ENCODE assay signal across 10 cellular contexts in genomic region chr19:40800997-40801377, GRCh38. TPM values are rescaled to one million over a fixed set of nuclear protein-coding genes. Genes with fewer than 3 reads are reported as not detected.
DNase-seq lines count a peak whose midpoint lies in the region; ATAC-seq and TF ChIP-seq lines count a peak whose summit lies in the region.
"Had no signal": no experiment of that assay in that cellular context is flagged by ENCODE, and none has a peak within 500 bp of the region (broad histone marks: within the 10 kb centered on the region; RNA-seq: fewer than 3 reads in every experiment).

No MANE protein-coding gene starts in this region.

- peak overlapping the region; percentile 97 for H3K4me3 Mint-ChIP-seq in activated T-helper 1 cell treated with anti-CD3 and anti-CD28 coated beads, Interleukin-12 subunit alpha, Interleukin-12 subunit beta, Interleukin-2, Interleukin-4 antibody, amounts not matched to agents 30 ng/mL and 10 ng/mL and 1 ng/mL, durations not matched to agents 14 hours and 24 hours and 36 hours
- H3K4me3 Mint-ChIP-seq in stimulated activated naive CD8-positive, alpha-beta T cell treated with anti-CD3 and anti-CD28 coated beads, Interleukin-15, amount 100 ng/mL, for 72 hours: peak overlapping the region; percentile 99 to 100

- H3K9me3 ChIP-seq in SK-N-SH: no peaks in the 10 kb centered on the region
- H3K9me3 ChIP-seq in iPS-15b (ENCODE audit: control insufficient read depth, insufficient read depth, low read length): no peaks in the 10 kb centered on the region

- intact Hi-C loops in activated T-helper 1 cell treated with anti-CD3 and anti-CD28 coated beads, Interleukin-12 subunit alpha, Interleukin-12 subunit beta, Interleukin-2, Interleukin-4 antibody, amounts not matched to agents 30 ng/mL and 10 ng/mL and 1 ng/mL, durations not matched to agents 14 hours and 24 hours and 36 hours (cut with micrococcal nuclease): loop anchor here (5.0 kb wide), 1 partner anchor 551 kb away; the partner anchor contains the start of gene TGFB1

- ATAC-seq in SK-N-SH treated with all-trans-retinoic acid at 6 μM for 48 hours: no peak
- ATAC-seq in stimulated activated naive CD8-positive, alpha-beta T cell treated with anti-CD3 and anti-CD28 coated beads, Interleukin-15, amount 100 ng/mL, for 72 hours: no peak
- no peak for ATAC-seq in HG02970 (IDR thresholded peaks at IDR 0.05; ENCODE audit: low FRiP score, unreplicated experiment)

- H3K9ac ChIP-seq in SK-N-SH (no peak overlapping the region; the same call in 1 of the 2 replicates), iPS-15b (ENCODE audit: low read depth, low read length) (no peak overlapping the region)

- peaks cover 64% of the 10 kb centered on the region for H4K20me1 ChIP-seq in SK-N-SH (ENCODE audit: insufficient read depth)

- TF ChIP-seq CTCF in SK-N-SH (IDR thresholded peaks at IDR 0.05): no peak

- peak overlapping the region; percentile 34 for H3K27ac Mint-ChIP-seq in activated T-helper 1 cell treated with anti-CD3 and anti-CD28 coated beads, Interleukin-12 subunit alpha, Interleukin-12 subunit beta, Interleukin-2, Interleukin-4 antibody, amounts not matched to agents 30 ng/mL and 10 ng/mL and 1 ng/mL, durations not matched to agents 14 hours and 24 hours and 36 hours
- H3K27ac Mint-ChIP-seq in stimulated activated naive CD8-positive, alpha-beta T cell treated with anti-CD3 and anti-CD28 coated beads, Interleukin-15, amount 100 ng/mL, for 72 hours: peak overlapping the region in 1 of 2 donors; percentile 65

- H3K27me3 Mint-ChIP-seq in activated T-helper 1 cell treated with anti-CD3 and anti-CD28 coated beads, Interleukin-12 subunit alpha, Interleukin-12 subunit beta, Interleukin-2, Interleukin-4 antibody, amounts not matched to agents 30 ng/mL and 10 ng/mL and 1 ng/mL, durations not matched to agents 14 hours and 24 hours and 36 hours (ENCODE audit: insufficient read depth): no peaks in the 10 kb centered on the region
- no peaks in the 10 kb centered on the region for H3K27me3 Mint-ChIP-seq in stimulated activated naive CD8-positive, alpha-beta T cell treated with anti-CD3 and anti-CD28 coated beads, Interleukin-15, amount 100 ng/mL, for 72 hours

- 89% methylated on average over 22 of the region's 27 CpGs for WGBS in SK-N-SH (ENCODE audit: low lambda C conversion rate)

- no peak overlapping the region for H2AFZ ChIP-seq in SK-N-SH (ENCODE audit: low read depth)

- H3K27me3 ChIP-seq in SK-N-SH (ENCODE audit: insufficient read depth) (no peaks in the 10 kb centered on the region), iPS-15b (ENCODE audit: control insufficient read depth, insufficient read depth, low read length) (no peaks in the 10 kb centered on the region)

- TF ChIP-seq RAD21 in SK-N-SH (IDR thresholded peaks at IDR 0.05; ENCODE audit: low read length): no peak

- CTCF ChIA-PET in SK-N-SH (lab: Yijun Ruan, JAX): interaction anchor here (0.9 to 1.3 kb wide), 3 partner anchors 9 to 138 kb away, joined by 3 to 4 read pairs (median 3); no protein-coding TSS in a partner anchor

- peaks cover 37% of the 10 kb centered on the region for H3K36me3 Mint-ChIP-seq in activated T-helper 1 cell treated with anti-CD3 and anti-CD28 coated beads, Interleukin-12 subunit alpha, Interleukin-12 subunit beta, Interleukin-2, Interleukin-4 antibody, amounts not matched to agents 30 ng/mL and 10 ng/mL and 1 ng/mL, durations not matched to agents 14 hours and 24 hours and 36 hours (ENCODE audit: low read depth)

- H3K9me3 Mint-ChIP-seq in activated T-helper 1 cell treated with anti-CD3 and anti-CD28 coated beads, Interleukin-12 subunit alpha, Interleukin-12 subunit beta, Interleukin-2, Interleukin-4 antibody, amounts not matched to agents 30 ng/mL and 10 ng/mL and 1 ng/mL, durations not matched to agents 14 hours and 24 hours and 36 hours: no peaks in the 10 kb centered on the region
- H3K9me3 Mint-ChIP-seq in stimulated activated naive CD8-positive, alpha-beta T cell treated with anti-CD3 and anti-CD28 coated beads, Interleukin-15, amount 100 ng/mL, for 72 hours: no peaks in the 10 kb centered on the region

- H3K27ac ChIP-seq in SK-N-SH (ENCODE audit: low read depth in 2 of 2, low read length in 1 of 2): no peak overlapping the region

- peaks cover 82% of the 10 kb centered on the region for H3K4me1 Mint-ChIP-seq in activated T-helper 1 cell treated with anti-CD3 and anti-CD28 coated beads, Interleukin-12 subunit alpha, Interleukin-12 subunit beta, Interleukin-2, Interleukin-4 antibody, amounts not matched to agents 30 ng/mL and 10 ng/mL and 1 ng/mL, durations not matched to agents 14 hours and 24 hours and 36 hours (ENCODE audit: low read depth)
- peaks cover 90% of the 10 kb centered on the region for H3K4me1 Mint-ChIP-seq in stimulated activated naive CD8-positive, alpha-beta T cell treated with anti-CD3 and anti-CD28 coated beads, Interleukin-15, amount 100 ng/mL, for 72 hours

- no peak for TF ChIP-seq EP300 in SK-N-SH (IDR thresholded peaks at IDR 0.05; ENCODE audit: borderline replicate concordance in 1 of 2, low read depth in 1 of 2, low read length in 1 of 2)

- H3K79me2 ChIP-seq in SK-N-SH (ENCODE audit: insufficient read depth): peaks cover 69% of the 10 kb centered on the region

- no peak for DNase-seq in SK-N-SH
- DNase-seq in activated T-helper 1 cell treated with anti-CD3 and anti-CD28 coated beads, Interleukin-12 subunit alpha, Interleukin-12 subunit beta, Interleukin-2, Interleukin-4 antibody, amounts not matched to agents 30 ng/mL and 10 ng/mL and 1 ng/mL, durations not matched to agents 14 hours and 24 hours and 36 hours (ENCODE audit: low spot score): no peak
- no peak for DNase-seq in stimulated activated naive CD8-positive, alpha-beta T cell treated with anti-CD3 and anti-CD28 coated beads, Interleukin-15, amount 100 ng/mL, for 72 hours
- DNase-seq in NCI-H2196 (lab: John Stamatoyannopoulos, UW; ENCODE audit: unreplicated experiment): no peak
- no peak for DNase-seq in NCI-H2196 treated with DMSO at 0.1 percent for 48 hours (lab: John Stamatoyannopoulos, UW; ENCODE audit: unreplicated experiment)
- DNase-seq: stimulated activated CD4-positive, alpha-beta T cell treated with anti-CD3 and anti-CD28 coated beads, Interleukin-1b, Interleukin-23, amount 100 ng/mL, for 48 hours had no signal

- H3K4me3 ChIP-seq in SK-N-SH (ENCODE audit: low read depth in 2 of 2, low read length in 1 of 2) (peak overlapping the region; percentile 71 to 80), iPS-15b (ENCODE audit: low read depth, low read length) (peak overlapping the region; percentile 32)

- peaks cover 15% of the 10 kb centered on the region for H3F3A ChIP-seq in SK-N-SH (replicated peaks; ENCODE audit: insufficient read depth)

- no peaks in the 10 kb centered on the region for H3K9me2 ChIP-seq in SK-N-SH

- H3K36me3 ChIP-seq in SK-N-SH (replicated peaks in 1 of 2; ENCODE audit: control insufficient read depth in 1 of 2, insufficient read depth in 2 of 2, low read length in 1 of 2) (peaks cover 21 to 33% of the 10 kb centered on the region in 2 experiments), iPS-15b (ENCODE audit: control insufficient read depth, insufficient read depth, low read length) (peaks cover 43% of the 10 kb centered on the region)

- H3K4me1 ChIP-seq in SK-N-SH (ENCODE audit: control insufficient read depth in 1 of 2, insufficient read depth in 2 of 2, low read depth in 1 of 2, low read length in 1 of 2): peaks cover 36 to 63% of the 10 kb centered on the region in 2 experiments; a peak in 2 of 4 replicates
- H3K4me1 ChIP-seq in iPS-15b (ENCODE audit: control insufficient read depth, insufficient read depth, low read length): peaks cover 29% of the 10 kb centered on the region

- POLR2A ChIA-PET in SK-N-SH (lab: Yijun Ruan, JAX): interaction anchor here (0.9 kb wide), 1 partner anchor 23 kb away, joined by 4 read pairs; the partner anchor contains the start of gene RAB4B

- H3K4me2 ChIP-seq in SK-N-SH: peak overlapping the region; percentile 98

TF ChIP-seq in SK-N-SH treated with all-trans-retinoic acid at 6 μM for 48 hours, 23 proteins besides CTCF, POLR2A, EP300 and RAD21 (continues in another document):
- TF ChIP-seq BACH2 (CRISPR knock-in tag; IDR thresholded peaks at IDR 0.05; ENCODE audit: borderline replicate concordance) (no peak), TCF4 (CRISPR knock-in tag; IDR thresholded peaks at IDR 0.05; ENCODE audit: borderline replicate concordance) (no peak)

RNA-seq across cellular contexts. Expression of gene EGLN2, which starts 2.0 kb away (rescaled TPM):
- 39.7 and 43.0 TPM in 2 replicates for polyA plus RNA-seq in SK-N-SH (2012; rRNA removed)
- polyA plus RNA-seq in SK-N-SH (2012; cell fraction: cytosol; rRNA removed): 15.8 and 28.4 TPM in 2 replicates
- polyA plus RNA-seq in SK-N-SH (2012; cell fraction: nucleus; rRNA removed): 68.5 and 79.1 TPM in 2 replicates
- total RNA-seq in activated T-helper 1 cell treated with anti-CD3 and anti-CD28 coated beads, Interleukin-12 subunit alpha, Interleukin-12 subunit beta, Interleukin-2, Interleukin-4 antibody, amounts not matched to agents 30 ng/mL and 10 ng/mL and 1 ng/mL, durations not matched to agents 14 hours and 24 hours and 36 hours: 100 and 104 TPM in 2 replicates

RNA-seq across cellular contexts. Expression of gene RAB4B, which starts 22.9 kb away (rescaled TPM):
- 49.1 and 53.2 TPM in 2 replicates for polyA plus RNA-seq in SK-N-SH (2012; rRNA removed)
- polyA plus RNA-seq in SK-N-SH (2012; cell fraction: cytosol; rRNA removed): 25.6 and 37.3 TPM in 2 replicates
- 72.9 and 92.4 TPM in 2 replicates for polyA plus RNA-seq in SK-N-SH (2012; cell fraction: nucleus; rRNA removed)
- 40.6 and 45.5 TPM in 2 replicates for total RNA-seq in activated T-helper 1 cell treated with anti-CD3 and anti-CD28 coated beads, Interleukin-12 subunit alpha, Interleukin-12 subunit beta, Interleukin-2, Interleukin-4 antibody, amounts not matched to agents 30 ng/mL and 10 ng/mL and 1 ng/mL, durations not matched to agents 14 hours and 24 hours and 36 hours

RNA-seq across cellular contexts. Expression of gene MIA, which starts 25.7 kb away (rescaled TPM):
- polyA plus RNA-seq in SK-N-SH (2012; rRNA removed): 0.47 TPM in 1 of 2 replicates, not detected in the other
- polyA plus RNA-seq in SK-N-SH (2012; cell fraction: cytosol; rRNA removed): 0.38 TPM in 1 of 2 replicates, not detected in the other
- 0.22 and 0.50 TPM in 2 replicates for polyA plus RNA-seq in SK-N-SH (2012; cell fraction: nucleus; rRNA removed)
- 0.91 TPM in 1 of 2 replicates, not detected in the other for total RNA-seq in activated T-helper 1 cell treated with anti-CD3 and anti-CD28 coated beads, Interleukin-12 subunit alpha, Interleukin-12 subunit beta, Interleukin-2, Interleukin-4 antibody, amounts not matched to agents 30 ng/mL and 10 ng/mL and 1 ng/mL, durations not matched to agents 14 hours and 24 hours and 36 hours

RNA-seq across cellular contexts. Expression of gene CYP2A6, which starts 49.3 kb away (rescaled TPM):
- polyA plus RNA-seq in SK-N-SH (2012; rRNA removed): not detected in 2 replicates
- not detected in 2 replicates for polyA plus RNA-seq in SK-N-SH (2012; cell fraction: cytosol; rRNA removed)
- not detected in 2 replicates for polyA plus RNA-seq in SK-N-SH (2012; cell fraction: nucleus; rRNA removed)
- not detected in 2 replicates for total RNA-seq in activated T-helper 1 cell treated with anti-CD3 and anti-CD28 coated beads, Interleukin-12 subunit alpha, Interleukin-12 subunit beta, Interleukin-2, Interleukin-4 antibody, amounts not matched to agents 30 ng/mL and 10 ng/mL and 1 ng/mL, durations not matched to agents 14 hours and 24 hours and 36 hours
- total RNA-seq: HT1080 had no signal

RNA-seq across cellular contexts. Expression of gene SNRPA, which starts 50.0 kb away (rescaled TPM):
- polyA plus RNA-seq in SK-N-SH (2012; rRNA removed): 69.5 and 121 TPM in 2 replicates
- 64.4 and 91.0 TPM in 2 replicates for polyA plus RNA-seq in SK-N-SH (2012; cell fraction: cytosol; rRNA removed)
- polyA plus RNA-seq in SK-N-SH (2012; cell fraction: nucleus; rRNA removed): 274 and 286 TPM in 2 replicates
- total RNA-seq in activated T-helper 1 cell treated with anti-CD3 and anti-CD28 coated beads, Interleukin-12 subunit alpha, Interleukin-12 subunit beta, Interleukin-2, Interleukin-4 antibody, amounts not matched to agents 30 ng/mL and 10 ng/mL and 1 ng/mL, durations not matched to agents 14 hours and 24 hours and 36 hours: 243 and 245 TPM in 2 replicates
